In genomic region chr1:174428033-174428432, GRCh38 we compare ENCODE assay signal across 30 cellular contexts. TPM values are rescaled to one million over a fixed set of nuclear protein-coding genes. Genes with fewer than 3 reads are reported as not detected.
A peak's percentile ranks its signal among the peaks of the same experiment; 100 is the strongest.
DNase-seq lines count a peak whose midpoint lies in the region; TF ChIP-seq lines count a peak whose summit lies in the region.
"Had no signal": no experiment of that assay in that cellular context is flagged by ENCODE, and none has a peak within 500 bp of the region (broad histone marks: within the 10 kb centered on the region; RNA-seq: fewer than 3 reads in every experiment).

No MANE protein-coding gene starts in this region.

- H3K27me3 ChIP-seq in mammary epithelial cell (ENCODE audit: insufficient read depth, low read length) = no peaks in the 10 kb centered on the region
- H3K27me3 ChIP-seq in adipocyte (replicated peaks; ENCODE audit: control insufficient read depth, insufficient read depth, low read length) = no peaks in the 10 kb centered on the region
- H3K27me3 ChIP-seq in endodermal cell (ENCODE audit: control insufficient read depth, insufficient read depth, low read length, poor library complexity, severe bottlenecking) = no peaks in the 10 kb centered on the region
- H3K27me3 ChIP-seq in osteoblast (ENCODE audit: insufficient read depth, low read length) = no peaks in the 10 kb centered on the region
- no peaks in the 10 kb centered on the region for H3K27me3 ChIP-seq in ovary
- H3K27me3 ChIP-seq: adrenal gland, tibial nerve had no signal

- H3K36me3 ChIP-seq in mammary epithelial cell (ENCODE audit: insufficient read depth, low read length) (no peaks in the 10 kb centered on the region), adipocyte (ENCODE audit: control insufficient read depth, insufficient read depth, low read length, severe bottlenecking) (no peaks in the 10 kb centered on the region), endodermal cell (ENCODE audit: control insufficient read depth, insufficient read depth, low read length) (no peaks in the 10 kb centered on the region), osteoblast (ENCODE audit: insufficient read depth, low read length) (no peaks in the 10 kb centered on the region), ovary (no peaks in the 10 kb centered on the region)
- H3K36me3 ChIP-seq: adrenal gland, tibial nerve had no signal

- intact Hi-C loops in MCF 10A (cut with micrococcal nuclease) (no loop called here), mammary epithelial cell (cut with micrococcal nuclease) (no loop called here), ovary (cut with DNase I) (no loop called here)

- in situ Hi-C loops in mammary epithelial cell (cut with MboI; ENCODE audit: low sequenced_read_pairs in 2 of 2) = no loop called here

- WGBS in mammary epithelial cell (ENCODE audit: low coverage, missing lambda C conversion rate) = 92% methylated on average over 3 of the region's 3 CpGs
- 57 to 78% methylated on average over 2 to 3 of the region's 3 CpGs for WGBS in endodermal cell (ENCODE audit: insufficient coverage in 1 of 2, insufficient read length in 1 of 2), 2 experiments
- 79 to 81% (median 81%) methylated on average over 3 of the region's 3 CpGs for WGBS in ovary, 3 donors

- TF ChIP-seq POLR2A in ovary (IDR thresholded peaks at IDR 0.05) = no peak

- no peak overlapping the region for H3K9ac ChIP-seq in mammary epithelial cell (ENCODE audit: insufficient read depth, low read length)
- no peak overlapping the region for H3K9ac ChIP-seq in adipocyte (ENCODE audit: low read length)
- H3K9ac ChIP-seq in endodermal cell (ENCODE audit: extremely low read depth, low read length, poor library complexity, severe bottlenecking) = no peak overlapping the region

- POLR2A ChIA-PET in MCF 10A (lab: Yijun Ruan, JAX) = interaction anchor here (0.6 to 1.2 kb wide), 2 partner anchors 9 to 22 kb away, joined by 3 to 4 read pairs; no protein-coding TSS in a partner anchor

- H3K4me1 ChIP-seq in mammary epithelial cell (ENCODE audit: insufficient read depth, low read length) = no peaks in the 10 kb centered on the region
- no peaks in the 10 kb centered on the region for H3K4me1 ChIP-seq in adipocyte (ENCODE audit: control insufficient read depth, insufficient read depth, low read length)
- H3K4me1 ChIP-seq in endodermal cell (ENCODE audit: control insufficient read depth, insufficient read depth, low read length) = no peaks in the 10 kb centered on the region
- peaks cover 2% of the 10 kb centered on the region for H3K4me1 ChIP-seq in osteoblast (ENCODE audit: insufficient read depth, low read length)
- H3K4me1 ChIP-seq in ovary (ENCODE audit: insufficient read depth) = no peaks in the 10 kb centered on the region
- H3K4me1 ChIP-seq: adrenal gland, tibial nerve had no signal

- peak; percentile 26 for DNase-seq in MCF 10A (ENCODE audit: unreplicated experiment)
- no peak for DNase-seq in mammary epithelial cell
- peak; percentile 60 for DNase-seq in adipocyte (ENCODE audit: low read depth)
- DNase-seq in endodermal cell = no peak
- no peak for DNase-seq in osteoblast (ENCODE audit: insufficient read length, low spot score, missing footprints)
- no peak for DNase-seq in anterior cingulate cortex (lab: John Stamatoyannopoulos, UW)
- DNase-seq in ovary = no peak
- no peak for DNase-seq in DMS79 (lab: John Stamatoyannopoulos, UW)
- DNase-seq: activated CD4-positive, alpha-beta T cell treated with anti-CD3 and anti-CD28 coated beads for 36 hours; activated CD8-positive, alpha-beta memory T cell treated with anti-CD3 and anti-CD28 coated beads, Interleukin-2, amount 50 U/mL, for 48 hours; activated CD8-positive, alpha-beta T cell treated with anti-CD3 and anti-CD28 coated beads for 36 hours; activated naive CD4-positive, alpha-beta T cell treated with anti-CD3 and anti-CD28 coated beads for 36 hours; adrenal gland; AML-193; CD4-positive, CD25-positive, alpha-beta regulatory T cell; foreskin fibroblast; H7; head of caudate nucleus; kidney; naive thymus-derived CD8-positive, alpha-beta T cell; NCI-H1048; NCI-H2171; NCI-H510A treated with DMSO at 0.1 percent for 48 hours; PC-3 had no signal

- BruUV-seq in MCF 10A (replicated peaks; lab: Mats Ljungman, UMichigan) = no TSS peak
- no TSS peak for BruUV-seq in mammary epithelial cell (replicated peaks; lab: Mats Ljungman, UMichigan)

- TF ChIP-seq EP300 in ovary (IDR thresholded peaks at IDR 0.05) = no peak

- no peak overlapping the region for H3K4me3 ChIP-seq in mammary epithelial cell (replicated peaks in 1 of 3; ENCODE audit: insufficient read depth in 1 of 3, low read depth in 2 of 3, low read length in 3 of 3)
- H3K4me3 ChIP-seq in adipocyte (ENCODE audit: low read length) = no peak overlapping the region
- H3K4me3 ChIP-seq in endodermal cell (ENCODE audit: low read length) = peak overlapping the region; percentile 19
- H3K4me3 ChIP-seq in osteoblast (ENCODE audit: insufficient read depth, low read length) = no peak overlapping the region
- no peak overlapping the region for H3K4me3 ChIP-seq in ovary
- H3K4me3 ChIP-seq: adrenal gland, tibial nerve had no signal

- H3K36me3 Mint-ChIP-seq in MCF 10A (ENCODE audit: insufficient read depth, unreplicated experiment) = no peaks in the 10 kb centered on the region
- H3K36me3 Mint-ChIP-seq in endodermal cell (ENCODE audit: low read depth) = no peaks in the 10 kb centered on the region
- H3K36me3 Mint-ChIP-seq: brain; CD4-positive, CD25-positive, alpha-beta regulatory T cell; stimulated activated effector memory CD8-positive, alpha-beta T cell treated with anti-CD3 and anti-CD28 coated beads, Interleukin-12 subunit alpha, Interleukin-12 subunit beta, amount 100 ng/mL, for 72 hours had no signal

- H3K27ac ChIP-seq in mammary epithelial cell (ENCODE audit: insufficient read depth, low read depth, low read length) (no peak overlapping the region), endodermal cell (ENCODE audit: low read depth, low read length) (no peak overlapping the region), osteoblast (ENCODE audit: low read depth, low read length) (no peak overlapping the region), ovary (no peak overlapping the region)
- H3K27ac ChIP-seq: adrenal gland, epithelial cell of prostate, tibial nerve, VCaP had no signal

- no peak overlapping the region for H3K4me2 ChIP-seq in mammary epithelial cell (ENCODE audit: insufficient read depth, low read depth, low read length)
- H3K4me2 ChIP-seq in osteoblast (ENCODE audit: insufficient read depth, low read length) = no peak overlapping the region

- dilution Hi-C loops in mammary epithelial cell (cut with HindIII; ENCODE audit: low sequenced_read_pairs) = no loop called here

- CTCF ChIA-PET in MCF 10A (lab: Yijun Ruan, JAX) (interaction anchor here (0.7 to 1.8 kb wide), 3 partner anchors 13 to 165 kb away, joined by 3 to 7 read pairs (median 4); no protein-coding TSS in a partner anchor), mammary epithelial cell (lab: Charles Lee; ENCODE audit: low non-redundant PET) (no interaction called here)

- H2AFZ ChIP-seq in mammary epithelial cell (ENCODE audit: low read depth, low read length) = no peak overlapping the region
- peak overlapping the region; percentile 18 for H2AFZ ChIP-seq in osteoblast (ENCODE audit: low read length)

- no peaks in the 10 kb centered on the region for H3K79me2 ChIP-seq in mammary epithelial cell (ENCODE audit: insufficient read depth, low read length)
- no peaks in the 10 kb centered on the region for H3K79me2 ChIP-seq in osteoblast (ENCODE audit: insufficient read depth, low read length)

- no peak overlapping the region for H3K27ac Mint-ChIP-seq in MCF 10A (ENCODE audit: low read depth, unreplicated experiment)
- no peak overlapping the region for H3K27ac Mint-ChIP-seq in endodermal cell
- H3K27ac Mint-ChIP-seq: activated CD4-positive, alpha-beta T cell treated with anti-CD3 and anti-CD28 coated beads for 36 hours; activated CD8-positive, alpha-beta T cell treated with anti-CD3 and anti-CD28 coated beads for 36 hours; activated naive CD4-positive, alpha-beta T cell treated with anti-CD3 and anti-CD28 coated beads for 36 hours; brain; CD4-positive, CD25-positive, alpha-beta regulatory T cell; naive thymus-derived CD8-positive, alpha-beta T cell; stimulated activated effector memory CD8-positive, alpha-beta T cell treated with anti-CD3 and anti-CD28 coated beads, Interleukin-12 subunit alpha, Interleukin-12 subunit beta, amount 100 ng/mL, for 72 hours had no signal

- H3K4me1 Mint-ChIP-seq in MCF 10A (ENCODE audit: insufficient read depth, unreplicated experiment) (peaks cover 5% of the 10 kb centered on the region), endodermal cell (peaks cover 11% of the 10 kb centered on the region)
- H3K4me1 Mint-ChIP-seq: activated CD4-positive, alpha-beta T cell treated with anti-CD3 and anti-CD28 coated beads for 36 hours had no signal

- H3K9me3 Mint-ChIP-seq in MCF 10A (ENCODE audit: unreplicated experiment) (no peaks in the 10 kb centered on the region), endodermal cell (no peaks in the 10 kb centered on the region)
- H3K9me3 Mint-ChIP-seq: activated CD8-positive, alpha-beta T cell treated with anti-CD3 and anti-CD28 coated beads for 36 hours; activated naive CD4-positive, alpha-beta T cell treated with anti-CD3 and anti-CD28 coated beads for 36 hours; brain; CD4-positive, CD25-positive, alpha-beta regulatory T cell; naive thymus-derived CD8-positive, alpha-beta T cell; stimulated activated effector memory CD8-positive, alpha-beta T cell treated with anti-CD3 and anti-CD28 coated beads, Interleukin-12 subunit alpha, Interleukin-12 subunit beta, amount 100 ng/mL, for 72 hours had no signal

- H3K9me3 ChIP-seq in mammary epithelial cell (replicated peaks; ENCODE audit: insufficient read depth, low read length) (no peaks in the 10 kb centered on the region), adipocyte (ENCODE audit: control insufficient read depth, low read length) (no peaks in the 10 kb centered on the region), endodermal cell (ENCODE audit: control insufficient read depth, low read length) (no peaks in the 10 kb centered on the region), osteoblast (ENCODE audit: low read depth, low read length) (no peaks in the 10 kb centered on the region), ovary (no peaks in the 10 kb centered on the region)
- H3K9me3 ChIP-seq: adrenal gland, tibial nerve had no signal

- TF ChIP-seq CTCF in MCF 10A (IDR thresholded peaks at IDR 0.05; ENCODE audit: unreplicated experiment) (no peak), mammary epithelial cell (conservative IDR thresholded peaks at IDR 0.05 in 1 of 2, IDR thresholded peaks at IDR 0.05 in 1 of 2; ENCODE audit: extremely low read depth in 1 of 2, insufficient read depth in 1 of 2, low read depth in 1 of 2, low read length in 2 of 2) (no peak), endodermal cell (conservative IDR thresholded peaks at IDR 0.05) (no peak), osteoblast (IDR thresholded peaks at IDR 0.05; ENCODE audit: extremely low read depth, low read depth, low read length) (no peak), ovary (IDR thresholded peaks at IDR 0.05) (no peak)

- H3K27me3 Mint-ChIP-seq in MCF 10A (ENCODE audit: insufficient read depth, unreplicated experiment) (no peaks in the 10 kb centered on the region), endodermal cell (ENCODE audit: insufficient read depth) (no peaks in the 10 kb centered on the region)
- H3K27me3 Mint-ChIP-seq: activated CD4-positive, alpha-beta T cell treated with anti-CD3 and anti-CD28 coated beads for 36 hours; activated CD8-positive, alpha-beta T cell treated with anti-CD3 and anti-CD28 coated beads for 36 hours; brain; CD4-positive, CD25-positive, alpha-beta regulatory T cell; naive thymus-derived CD8-positive, alpha-beta T cell had no signal

- H3K4me3 Mint-ChIP-seq in MCF 10A (ENCODE audit: unreplicated experiment) (no peak overlapping the region), endodermal cell (no peak overlapping the region)
- H3K4me3 Mint-ChIP-seq: activated CD4-positive, alpha-beta T cell treated with anti-CD3 and anti-CD28 coated beads for 36 hours; activated CD8-positive, alpha-beta T cell treated with anti-CD3 and anti-CD28 coated beads for 36 hours; activated naive CD4-positive, alpha-beta T cell treated with anti-CD3 and anti-CD28 coated beads for 36 hours; brain; CD4-positive, CD25-positive, alpha-beta regulatory T cell; naive thymus-derived CD8-positive, alpha-beta T cell; stimulated activated effector memory CD8-positive, alpha-beta T cell treated with anti-CD3 and anti-CD28 coated beads, Interleukin-12 subunit alpha, Interleukin-12 subunit beta, amount 100 ng/mL, for 72 hours had no signal

- H4K20me1 ChIP-seq in mammary epithelial cell (ENCODE audit: insufficient read depth, low read length) (no peaks in the 10 kb centered on the region), osteoblast (ENCODE audit: insufficient read depth, low read length) (no peaks in the 10 kb centered on the region)

RNA-seq across cellular contexts. Expression of gene GPR52, which starts 19.7 kb away (rescaled TPM):
- total RNA-seq in MCF 10A (2022) = 0.86 and 1.2 TPM in 2 replicates
- 1 to 10 TPM; 1.8 to 3.2 TPM for total RNA-seq in mammary epithelial cell
- polyA plus RNA-seq in mammary epithelial cell = not detected
- not detected for polyA minus RNA-seq in mammary epithelial cell
- 1 to 10 TPM in 1 of 2 donors, under 1 TPM in 1; 0.53 to 1.1 TPM for total RNA-seq in endodermal cell
- polyA plus RNA-seq in endodermal cell (2013, experiment 1 of 2) = not detected
- polyA plus RNA-seq in endodermal cell (2013, experiment 2 of 2) = not detected
- total RNA-seq in osteoblast = 1.4 and 2.4 TPM in 2 replicates
- total RNA-seq in ovary = 1 to 10 TPM in 6 of 7 donors, under 1 TPM in 1; 0.94 to 4.6 (median 1.8) TPM
- polyA plus RNA-seq in ovary = under 1 TPM; 0.08 to 0.17 TPM
- total RNA-seq: H7 had no signal
- polyA plus RNA-seq: CD4-positive, CD25-positive, alpha-beta regulatory T cell; liver; naive thymus-derived CD8-positive, alpha-beta T cell had no signal

Comparison
In these comparisons a context has a peak if more than half of its experiments do, and no peak if none do; other contexts are left out.
1. DNase-seq: peak in MCF 10A (single experiment) and adipocyte (single experiment); none in mammary epithelial cell (single experiment), endodermal cell (single experiment), osteoblast (single experiment), anterior cingulate cortex (0 of 58), ovary (0 of 5) and DMS79 (single experiment).